In genomic region chr9:37033753-37034319, GRCh38 we compare ENCODE assay signal across 9 cellular contexts. TPM values are rescaled to one million over a fixed set of nuclear protein-coding genes. Genes with fewer than 3 reads are reported as not detected.
DNase-seq lines count a peak whose midpoint lies in the region; ATAC-seq and TF ChIP-seq lines count a peak whose summit lies in the region.
"Had no signal": no experiment of that assay in that cellular context is flagged by ENCODE, and none has a peak within 500 bp of the region (broad histone marks: within the 10 kb centered on the region; RNA-seq: fewer than 3 reads in every experiment).

PAX5 (minus strand) TSS chr9:37034268; CDS start chr9:37034031, 237 bp downstream.

- intact Hi-C loops in Caco-2 (cut with micrococcal nuclease; ENCODE audit: unreplicated experiment) = no loop called here

- H3K27ac ChIP-seq in HUES64 (ENCODE audit: low read depth, low read length) (no peak within 1 kb of the TSS), ectodermal cell (ENCODE audit: insufficient read depth, low read depth, low read length, poor library complexity, severe bottlenecking) (no peak within 1 kb of the TSS), neutrophil (no peak within 1 kb of the TSS)
- H3K27ac ChIP-seq: SJCRH30 had no signal

- H3K27me3 ChIP-seq in Caco-2 (replicated peaks; ENCODE audit: control insufficient read depth, insufficient read depth, low read length) (peaks cover 2% of the 10 kb centered on the region), HUES64 (ENCODE audit: insufficient read depth, low read length) (peaks cover 100% of the 10 kb centered on the region), ectodermal cell (ENCODE audit: control insufficient read depth, insufficient read depth, low read length, poor library complexity, severe bottlenecking) (peaks cover 100% of the 10 kb centered on the region), neutrophil (peaks cover 100% of the 10 kb centered on the region)
- H3K27me3 ChIP-seq: SJCRH30 had no signal

- 19% methylated on average over 27 of the region's 27 CpGs for WGBS in HUES64
- WGBS in ectodermal cell, 2 experiments = 13 to 19% methylated on average over 25 to 27 of the region's 27 CpGs

- no peak within 1 kb of the TSS for H3K27ac Mint-ChIP-seq in Caco-2 (ENCODE audit: unreplicated experiment)

- DNase-seq in Caco-2 (no peak), NCI-H774 (lab: John Stamatoyannopoulos, UW) (no peak)
- no peak for DNase-seq in stimulated activated CD8-positive, alpha-beta memory T cell treated with anti-CD3 and anti-CD28 coated beads, Interleukin-4, amount 100 ng/mL, for 48 hours
- DNase-seq: SJCRH30 had no signal

- TF ChIP-seq CTCF in Caco-2 (IDR thresholded peaks at IDR 0.05; ENCODE audit: insufficient read depth in 1 of 2, low read depth in 1 of 2, low read length in 1 of 2, severe bottlenecking in 1 of 2, unreplicated experiment in 1 of 2) (no peak), neutrophil (IDR thresholded peaks at IDR 0.05) (no peak)

- CTCF ChIA-PET in Caco-2 (lab: Charles Lee) = no interaction called here

- H3K4me1 Mint-ChIP-seq in Caco-2 (ENCODE audit: low read depth, unreplicated experiment) = peaks cover 7% of the 10 kb centered on the region

- H3K9me3 Mint-ChIP-seq in Caco-2 (ENCODE audit: unreplicated experiment) = no peaks in the 10 kb centered on the region

- H3K4me1 ChIP-seq in Caco-2 = peaks cover 8% of the 10 kb centered on the region; the same call in 1 of the 2 replicates
- H3K4me1 ChIP-seq in HUES64 (ENCODE audit: insufficient read depth, low read length) = peaks cover 20% of the 10 kb centered on the region
- H3K4me1 ChIP-seq in ectodermal cell (ENCODE audit: control insufficient read depth, insufficient read depth, low read length) = peaks cover 41% of the 10 kb centered on the region
- H3K4me1 ChIP-seq in neutrophil (ENCODE audit: control insufficient read depth in 1 of 2, insufficient read depth in 1 of 2, low read depth in 1 of 2, low read length in 1 of 2) = peaks cover 39 to 41% of the 10 kb centered on the region in 2 experiments
- H3K4me1 ChIP-seq: SJCRH30 had no signal

- H3K36me3 ChIP-seq in Caco-2 (ENCODE audit: control insufficient read depth, insufficient read depth, low read length) (no peaks in the 10 kb centered on the region), HUES64 (ENCODE audit: insufficient read depth, low read length) (no peaks in the 10 kb centered on the region), ectodermal cell (ENCODE audit: control insufficient read depth, insufficient read depth, low read length) (no peaks in the 10 kb centered on the region), neutrophil (no peaks in the 10 kb centered on the region)
- H3K36me3 ChIP-seq: SJCRH30 had no signal

- H3K9me3 ChIP-seq in Caco-2 (no peaks in the 10 kb centered on the region), HUES64 (ENCODE audit: insufficient read depth, low read depth, low read length) (no peaks in the 10 kb centered on the region), ectodermal cell (ENCODE audit: control insufficient read depth, low read length) (no peaks in the 10 kb centered on the region), neutrophil (no peaks in the 10 kb centered on the region)

- peak within 1 kb of the TSS; percentile 19 for H3K4me3 ChIP-seq in Caco-2 (ENCODE audit: low read depth, low read length)
- H3K4me3 ChIP-seq in HUES64 (ENCODE audit: low read length) = peak within 1 kb of the TSS; percentile 51
- H3K4me3 ChIP-seq in ectodermal cell (ENCODE audit: insufficient read depth, low read depth, low read length) = peak within 1 kb of the TSS; percentile 12
- peak within 1 kb of the TSS; percentile 29 to 31 for H3K4me3 ChIP-seq in neutrophil (ENCODE audit: low read depth in 1 of 2, low read length in 1 of 2)
- H3K4me3 ChIP-seq: SJCRH30 had no signal

- POLR2A ChIA-PET in Caco-2 (lab: Charles Lee) = interaction anchor here (0.6 kb wide), 1 partner anchor 17 kb away, joined by 6 read pairs; no protein-coding TSS in a partner anchor

- no peak for ATAC-seq in activated CD4-positive, CD25-positive, alpha-beta regulatory T cell treated with anti-CD3 and anti-CD28 coated beads, Interleukin-2, amount 50 U/mL, for 24 hours
- ATAC-seq in GM21723 (IDR thresholded peaks at IDR 0.05; ENCODE audit: unreplicated experiment) = no peak

- H3K27me3 Mint-ChIP-seq in Caco-2 (ENCODE audit: insufficient read depth, unreplicated experiment) = peaks cover 15% of the 10 kb centered on the region

- no peaks in the 10 kb centered on the region for H3K36me3 Mint-ChIP-seq in Caco-2 (ENCODE audit: insufficient read depth, unreplicated experiment)

- no peak within 1 kb of the TSS for H3K9ac ChIP-seq in HUES64 (ENCODE audit: low read depth, low read length)

- peak within 1 kb of the TSS; percentile 70 for H3K4me3 Mint-ChIP-seq in Caco-2 (ENCODE audit: unreplicated experiment)

- no TSS peak for BruUV-seq in Caco-2 (replicated peaks; lab: Mats Ljungman, UMichigan)

RNA-seq across cellular contexts. Expression of gene PAX5, which starts in this region (rescaled TPM):
- 0.16 TPM in 1 of 2 replicates, not detected in the other for total RNA-seq in Caco-2 (2022)
- 1.6 TPM for polyA plus RNA-seq in HUES64 (2013, experiment 1 of 2)
- polyA plus RNA-seq in HUES64 (2013, experiment 2 of 2) = 3.3 TPM
- polyA plus RNA-seq in ectodermal cell (2013, experiment 1 of 4) = 0.31 TPM
- polyA plus RNA-seq in ectodermal cell (2013, experiment 2 of 4) = 0.27 TPM
- polyA plus RNA-seq in ectodermal cell (2013, experiment 3 of 4) = 0.16 TPM
- polyA plus RNA-seq in ectodermal cell (2013, experiment 4 of 4) = 0.08 TPM
